ENCODE assay signal across 1 cellular context in the genomic region with DNA sequence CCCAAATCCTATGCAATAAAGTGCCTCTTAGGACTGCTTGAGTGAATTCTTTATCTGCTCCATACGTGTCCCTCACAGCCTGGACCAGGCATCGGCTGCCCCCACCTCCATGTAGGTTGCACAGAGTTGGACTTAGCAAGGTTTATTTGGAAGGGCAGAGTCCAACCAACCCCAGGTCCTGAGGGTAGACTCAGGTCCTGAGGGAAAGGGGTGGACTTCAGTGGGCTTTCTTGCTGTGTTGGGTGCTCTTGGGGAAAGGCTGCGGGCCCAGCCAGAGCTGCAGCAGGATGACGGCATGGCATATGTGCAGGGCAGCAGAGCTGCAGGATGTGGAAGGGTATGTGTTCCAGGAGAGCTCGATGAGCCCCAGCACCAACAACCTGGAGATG.
TF ChIP-seq lines count a peak whose summit lies in the region.

No MANE protein-coding gene starts in this region.

TF ChIP-seq in endothelial cell of umbilical vein, 7 proteins besides CTCF, POLR2A, EP300 and RAD21:
- no peak for TF ChIP-seq MYC (IDR thresholded peaks at IDR 0.05; ENCODE audit: low read depth, low read length)
- TF ChIP-seq, protein P1, sequence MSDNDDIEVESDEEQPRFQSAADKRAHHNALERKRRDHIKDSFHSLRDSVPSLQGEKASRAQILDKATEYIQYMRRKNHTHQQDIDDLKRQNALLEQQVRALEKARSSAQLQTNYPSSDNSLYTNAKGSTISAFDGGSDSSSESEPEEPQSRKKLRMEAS (IDR thresholded peaks at IDR 0.05; ENCODE audit: insufficient read depth, insufficient read length) = no peak
- no peak for TF ChIP-seq JUN (IDR thresholded peaks at IDR 0.05; ENCODE audit: borderline replicate concordance, insufficient read depth, insufficient read length, low read depth)
- no peak for TF ChIP-seq FOS (IDR thresholded peaks at IDR 0.05; ENCODE audit: borderline replicate concordance, insufficient read depth, low read length)
- no peak for TF ChIP-seq GATA2 (IDR thresholded peaks at IDR 0.05; ENCODE audit: insufficient read depth, insufficient read length, low read depth, low read length)
- no peak for TF ChIP-seq POLR2AphosphoS5 (IDR thresholded peaks at IDR 0.05; ENCODE audit: insufficient read depth, low read depth, low read length)
- TF ChIP-seq EZH2 (IDR thresholded peaks at IDR 0.05; ENCODE audit: borderline replicate concordance, low read depth, low read length, severe bottlenecking) = no peak
